8 cellular contexts compared by ENCODE assay signal in the genomic region with DNA sequence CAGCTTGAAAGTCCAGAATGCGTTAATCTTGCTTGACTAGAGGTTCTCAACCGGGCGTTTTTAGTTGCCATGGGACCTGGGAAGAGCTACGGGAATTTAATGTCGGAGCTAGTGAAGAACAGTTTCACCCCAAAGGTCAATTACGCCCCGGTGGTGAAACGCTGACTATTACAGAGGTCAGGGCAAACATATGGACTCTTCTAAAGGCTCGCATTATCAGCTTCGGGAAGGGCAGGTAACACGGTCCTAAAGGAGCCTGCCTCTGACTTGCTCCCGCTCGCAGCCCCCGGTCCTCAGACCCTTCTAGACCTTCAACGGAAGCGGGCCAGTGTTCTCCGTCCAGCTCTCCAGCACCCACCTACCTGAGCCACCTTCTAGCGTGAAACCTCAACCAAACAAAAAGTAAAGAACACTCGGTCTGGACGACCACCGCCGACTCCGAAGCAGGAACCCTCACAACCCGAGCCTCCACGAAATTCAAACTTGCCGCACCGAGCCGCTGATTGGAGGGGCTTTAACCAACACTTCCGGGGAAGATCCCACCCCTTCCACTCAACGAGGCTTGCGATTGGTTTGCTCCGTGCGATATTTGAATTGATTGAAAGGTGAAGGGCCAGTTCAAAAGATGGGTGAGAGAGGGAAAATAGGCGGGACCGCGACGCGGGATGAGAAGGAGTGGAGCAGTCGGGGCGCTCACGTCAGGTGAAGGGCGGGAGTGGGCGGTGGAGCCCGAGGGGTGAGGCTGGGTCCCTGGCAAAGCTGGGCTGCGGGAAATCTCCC. TPM values are rescaled to one million over a fixed set of nuclear protein-coding genes. Genes with fewer than 3 reads are reported as not detected.
A peak's percentile ranks its signal among the peaks of the same experiment; 100 is the strongest.
DNase-seq lines count a peak whose midpoint lies in the region; ATAC-seq and TF ChIP-seq lines count a peak whose summit lies in the region.

Gene DLGAP5, minus strand, starts transcription at position 485 of the 780 bp plus-strand sequence. CDS start 2,406 bp downstream, outside the sequence.

- intact Hi-C loops in CD14-positive monocyte (cut with micrococcal nuclease) = no loop called here
- intact Hi-C loops in dendritic cell treated with granulocyte-macrophage colony-stimulating factor and Interleukin-4, amounts not matched to agents 40 ng/mL and 50 ng/mL, for 4 days (cut with micrococcal nuclease) = no loop called here

- peaks cover 28% of the 10 kb centered on the region for H3K4me1 Mint-ChIP-seq in CD14-positive monocyte
- peaks cover 40% of the 10 kb centered on the region for H3K4me1 Mint-ChIP-seq in activated CD4-positive, alpha-beta T cell treated with anti-CD3 and anti-CD28 coated beads, Interleukin-2, amount 10 ng/mL, durations not matched to agents 7 days and 5 days
- H3K4me1 Mint-ChIP-seq in dendritic cell treated with granulocyte-macrophage colony-stimulating factor and Interleukin-4, amounts not matched to agents 40 ng/mL and 50 ng/mL, for 4 days (ENCODE audit: low read depth) = peaks cover 7% of the 10 kb centered on the region

- CTCF ChIA-PET in activated CD4-positive, alpha-beta T cell treated with anti-CD3 and anti-CD28 coated beads, Interleukin-2, amount 10 ng/mL, durations not matched to agents 7 days and 5 days (lab: Charles Lee) = interaction anchor here (0.6 to 2.4 kb wide), 7 partner anchors 9 to 125 kb away, joined by 3 to 7 read pairs (median 3); no protein-coding TSS in a partner anchor

- no peak for TF ChIP-seq CTCF in CD14-positive monocyte (IDR thresholded peaks at IDR 0.05)

- peak; percentile 97 for ATAC-seq in GM19395 (IDR thresholded peaks at IDR 0.05; ENCODE audit: unreplicated experiment)
- ATAC-seq in HG03558 (IDR thresholded peaks at IDR 0.05; ENCODE audit: extremely low read depth, unreplicated experiment) = peak; percentile 96
- peak; percentile 99 for ATAC-seq in left lobe of liver

- DNase-seq in CD14-positive monocyte (ENCODE audit: low spot score) = peak; percentile 87
- peak; percentile 99 for DNase-seq in NCI-H748 (lab: John Stamatoyannopoulos, UW; ENCODE audit: unreplicated experiment)
- peak; percentile 97 for DNase-seq in activated CD4-positive, alpha-beta T cell treated with anti-CD3 and anti-CD28 coated beads, Interleukin-2, amount 10 ng/mL, durations not matched to agents 7 days and 5 days
- DNase-seq in left lobe of liver (ENCODE audit: low spot score) = peak; percentile 92
- DNase-seq in stimulated activated CD4-positive, alpha-beta T cell treated with anti-CD3 and anti-CD28 coated beads, Interleukin-2, amount 100 ng/mL, for 24 hours = peak; percentile 90

- POLR2A ChIA-PET in activated CD4-positive, alpha-beta T cell treated with anti-CD3 and anti-CD28 coated beads, Interleukin-2, amount 10 ng/mL, durations not matched to agents 7 days and 5 days (lab: Charles Lee) = no interaction called here

- peaks cover 9 to 16% of the 10 kb centered on the region in 2 donors for H3K36me3 Mint-ChIP-seq in CD14-positive monocyte
- peaks cover 30% of the 10 kb centered on the region for H3K36me3 Mint-ChIP-seq in activated CD4-positive, alpha-beta T cell treated with anti-CD3 and anti-CD28 coated beads, Interleukin-2, amount 10 ng/mL, durations not matched to agents 7 days and 5 days (ENCODE audit: low read depth)
- peaks cover 8% of the 10 kb centered on the region for H3K36me3 Mint-ChIP-seq in dendritic cell treated with granulocyte-macrophage colony-stimulating factor and Interleukin-4, amounts not matched to agents 40 ng/mL and 50 ng/mL, for 4 days (ENCODE audit: low read depth)

- H3K27ac Mint-ChIP-seq in CD14-positive monocyte = peak within 1 kb of the TSS; percentile 34 to 85 (median 75)
- H3K27ac Mint-ChIP-seq in activated CD4-positive, alpha-beta T cell treated with anti-CD3 and anti-CD28 coated beads, Interleukin-2, amount 10 ng/mL, durations not matched to agents 7 days and 5 days = peak within 1 kb of the TSS; percentile 96
- peak within 1 kb of the TSS; percentile 81 for H3K27ac Mint-ChIP-seq in dendritic cell treated with granulocyte-macrophage colony-stimulating factor and Interleukin-4, amounts not matched to agents 40 ng/mL and 50 ng/mL, for 4 days

- H3K9me3 Mint-ChIP-seq in CD14-positive monocyte = no peaks in the 10 kb centered on the region
- no peaks in the 10 kb centered on the region for H3K9me3 Mint-ChIP-seq in activated CD4-positive, alpha-beta T cell treated with anti-CD3 and anti-CD28 coated beads, Interleukin-2, amount 10 ng/mL, durations not matched to agents 7 days and 5 days
- no peaks in the 10 kb centered on the region for H3K9me3 Mint-ChIP-seq in dendritic cell treated with granulocyte-macrophage colony-stimulating factor and Interleukin-4, amounts not matched to agents 40 ng/mL and 50 ng/mL, for 4 days

- peak within 1 kb of the TSS; percentile 91 to 99 for H3K4me3 Mint-ChIP-seq in CD14-positive monocyte
- H3K4me3 Mint-ChIP-seq in activated CD4-positive, alpha-beta T cell treated with anti-CD3 and anti-CD28 coated beads, Interleukin-2, amount 10 ng/mL, durations not matched to agents 7 days and 5 days = peak within 1 kb of the TSS; percentile 90
- H3K4me3 Mint-ChIP-seq in dendritic cell treated with granulocyte-macrophage colony-stimulating factor and Interleukin-4, amounts not matched to agents 40 ng/mL and 50 ng/mL, for 4 days = peak within 1 kb of the TSS; percentile 96

- peaks cover 0 to 1% (median 0%) of the 10 kb centered on the region in 3 donors for H3K27me3 Mint-ChIP-seq in CD14-positive monocyte (ENCODE audit: low read depth in 3 of 3)
- H3K27me3 Mint-ChIP-seq in activated CD4-positive, alpha-beta T cell treated with anti-CD3 and anti-CD28 coated beads, Interleukin-2, amount 10 ng/mL, durations not matched to agents 7 days and 5 days = no peaks in the 10 kb centered on the region
- no peaks in the 10 kb centered on the region for H3K27me3 Mint-ChIP-seq in dendritic cell treated with granulocyte-macrophage colony-stimulating factor and Interleukin-4, amounts not matched to agents 40 ng/mL and 50 ng/mL, for 4 days

RNA-seq across cellular contexts. Expression of gene DLGAP5, which starts in this region (rescaled TPM):
- under 1 TPM in 1 of 2 donors, not detected in 1; 0.23 TPM for polyA plus RNA-seq in CD14-positive monocyte
- 100 to 1,000 TPM; 109 to 117 TPM for total RNA-seq in activated CD4-positive, alpha-beta T cell treated with anti-CD3 and anti-CD28 coated beads, Interleukin-2, amount 10 ng/mL, durations not matched to agents 7 days and 5 days
- total RNA-seq in left lobe of liver = 0.33 TPM

Comparison
In these comparisons a context has a peak if more than half of its experiments do, and no peak if none do; other contexts are left out.
1. Peak in every context shown above with its lines: DNase-seq and ATAC-seq.
2. RNA of gene DLGAP5 (total RNA-seq): 109 to 117 TPM in activated CD4-positive, alpha-beta T cell treated with anti-CD3 and anti-CD28 coated beads, Interleukin-2, amount 10 ng/mL, durations not matched to agents 7 days and 5 days; 0.33 TPM in left lobe of liver (single experiment); every median in the first group is over 10 times any median in the second.
3. Peak in DNase-seq in CD14-positive monocyte; RNA of the gene not detected or under 1 TPM.
4. Peak in DNase-seq and ATAC-seq in left lobe of liver; RNA of the gene not detected or under 1 TPM.